ENCODE assay signal across 8 cellular contexts in the genomic region with DNA sequence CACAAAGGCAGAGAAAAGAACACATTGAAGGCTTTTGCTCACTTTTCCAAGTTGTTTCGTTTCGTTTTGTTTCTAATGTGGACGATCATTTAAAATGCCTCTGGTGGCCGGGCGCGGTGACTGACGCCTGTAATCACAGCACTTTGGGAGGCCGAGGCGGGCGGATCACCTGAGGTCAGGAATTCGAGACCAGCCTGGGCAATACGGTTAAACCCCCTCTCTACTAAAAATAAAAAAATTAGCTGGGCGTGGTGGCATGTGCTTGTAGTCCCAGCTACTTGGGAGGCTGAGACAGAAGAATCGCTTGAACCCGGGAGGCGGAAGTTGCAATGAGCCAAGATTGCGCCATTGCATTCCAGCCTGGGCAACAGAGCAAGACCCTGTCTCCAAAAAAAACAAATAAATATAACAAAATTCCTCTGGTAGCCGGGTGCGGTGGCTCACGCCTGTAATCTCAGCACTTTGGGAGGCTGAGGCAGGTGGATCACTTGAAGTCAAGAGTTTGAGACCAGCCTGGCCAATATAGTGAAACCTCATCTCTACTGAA. TPM values are rescaled to one million over a fixed set of nuclear protein-coding genes. Genes with fewer than 3 reads are reported as not detected.
DNase-seq lines count a peak whose midpoint lies in the region; ATAC-seq, FAIRE-seq and TF ChIP-seq lines count a peak whose summit lies in the region.
"Not testable (repeated sequence)": the region's sequence is repeated elsewhere in the genome, so short reads cannot be mapped to it uniquely, and the experiment has no call there.

No MANE protein-coding gene starts in this region.

- TF ChIP-seq POLR2A in HepG2 (IDR thresholded peaks at IDR 0.05; ENCODE audit: insufficient read depth in 1 of 2, low read depth in 2 of 2, low read length in 2 of 2): not testable (repeated sequence)

- 10% methylated on average over 20 of the region's 20 CpGs for WGBS in HepG2 (ENCODE audit: low lambda C conversion rate)

- peak overlapping the region; percentile 86 for H3K27ac Mint-ChIP-seq in endothelial cell (ENCODE audit: unreplicated experiment)

- not testable (repeated sequence) for H4K20me1 ChIP-seq in HepG2 (ENCODE audit: insufficient read depth, low read length)

- POLR2A ChIA-PET in HepG2 (lab: Yijun Ruan, JAX): interaction anchor here (0.7 to 2.0 kb wide), 5 partner anchors 9 to 41 kb away, joined by 3 to 18 read pairs (median 9); partner anchors contain the start of gene SFT2D1

- TF ChIP-seq CTCF in endothelial cell (IDR thresholded peaks at IDR 0.05; ENCODE audit: unreplicated experiment); HepG2 (CRISPR knock-in tag; IDR thresholded peaks at IDR 0.05): not testable (repeated sequence)
- peak; percentile 31 for TF ChIP-seq CTCF in upper lobe of right lung (IDR thresholded peaks at IDR 0.05)

- peaks cover 69% of the 10 kb centered on the region for H3K4me1 ChIP-seq in HepG2 (ENCODE audit: insufficient read depth, low read length)
- peaks cover 28% of the 10 kb centered on the region for H3K4me1 ChIP-seq in upper lobe of right lung

- not testable (repeated sequence) for TF ChIP-seq EP300 in HepG2 (IDR thresholded peaks at IDR 0.05; ENCODE audit: low read depth in 2 of 2, low read length in 2 of 2); HepG2 (CRISPR knock-in tag; IDR thresholded peaks at IDR 0.05; ENCODE audit: borderline replicate concordance)

- H3K4me3 ChIP-seq in HepG2 (replicated peaks in 1 of 3; ENCODE audit: insufficient read depth in 1 of 3, low read depth in 2 of 3, low read length in 3 of 3) (peak overlapping the region; percentile 83 to 99 (median 98)), skeletal muscle cell (ENCODE audit: low read depth, low read length) (peak overlapping the region; percentile 83), upper lobe of right lung (peak overlapping the region; percentile 93)

- TF ChIP-seq RAD21 in HepG2 (CRISPR knock-in tag; IDR thresholded peaks at IDR 0.05): not testable (repeated sequence)

- BruUV-seq in HepG2 (replicated peaks; lab: Mats Ljungman, UMichigan): not testable (repeated sequence)

- H2AFZ ChIP-seq in HepG2 (ENCODE audit: low read length): not testable (repeated sequence)

- CTCF ChIA-PET in HepG2 (lab: Yijun Ruan, JAX; ENCODE audit: low intra/inter-chr PET ratio, low total read pairs): interaction anchor here (1.3 to 3.2 kb wide), 2 partner anchors 17 to 108 kb away, joined by 5 to 20 read pairs; no protein-coding TSS in a partner anchor

- not testable (repeated sequence) for FAIRE-seq in HepG2 (lab: Jason Lieb, UNC)

- peak overlapping the region; percentile 74 for H3K4me2 ChIP-seq in HepG2 (ENCODE audit: low read depth, low read length)

- H3K9me3 ChIP-seq in HepG2 (ENCODE audit: low read length); upper lobe of right lung: not testable (repeated sequence)

- not testable (repeated sequence) for H3K36me3 ChIP-seq in HepG2 (replicated peaks in 1 of 2; ENCODE audit: control insufficient read depth in 1 of 2, insufficient read depth in 2 of 2, low read length in 2 of 2); upper lobe of right lung

- not testable (repeated sequence) for H3K27me3 ChIP-seq in HepG2 (ENCODE audit: control insufficient read depth in 1 of 2, insufficient read depth in 2 of 2, low read length in 2 of 2); upper lobe of right lung

- H3K27ac ChIP-seq in HepG2 (ENCODE audit: extremely low read length, insufficient read depth, low read length): peak overlapping the region; percentile 93
- H3K27ac ChIP-seq in upper lobe of right lung: peak overlapping the region; percentile 96

- ATAC-seq in GM18502 (IDR thresholded peaks at IDR 0.05; ENCODE audit: poor library complexity, unreplicated experiment): peak; percentile 2
- peak; percentile 5 for ATAC-seq in HG03378 (IDR thresholded peaks at IDR 0.05; ENCODE audit: unreplicated experiment)
- ATAC-seq in SK-N-SH treated with all-trans-retinoic acid at 6 μM for 48 hours: peak; percentile 2; the same call in 2 of the 3 replicates
- not testable (repeated sequence) for ATAC-seq in HepG2, upper lobe of right lung

- not testable (repeated sequence) for H3K4me1 Mint-ChIP-seq in endothelial cell (ENCODE audit: unreplicated experiment)

- H3K79me2 ChIP-seq in HepG2 (ENCODE audit: insufficient read depth, low read length): peaks cover 43% of the 10 kb centered on the region

- H3K4me3 Mint-ChIP-seq in endothelial cell (ENCODE audit: unreplicated experiment): peak overlapping the region; percentile 90

- in situ Hi-C loops in HepG2 (cut with HindIII; ENCODE audit: extremely low pct_ligation_motif_present, low pct_unique_long_range_greater_than_20kb): not testable (repeated sequence)

- H3K36me3 Mint-ChIP-seq in endothelial cell (ENCODE audit: low read depth, unreplicated experiment): not testable (repeated sequence)

- peak overlapping the region; percentile 97 for H3K9ac ChIP-seq in HepG2 (ENCODE audit: insufficient read depth, low read depth, low read length)

- not testable (repeated sequence) for H3K27me3 Mint-ChIP-seq in endothelial cell (ENCODE audit: unreplicated experiment)

- peak; percentile 37 for DNase-seq in activated naive CD4-positive, alpha-beta T cell treated with Interleukin-2 at 50 U/mL for 16 hours
- DNase-seq in endothelial cell (ENCODE audit: low spot score) (peak; percentile 24), upper lobe of right lung (peak; percentile 75)
- not testable (repeated sequence) for DNase-seq in HepG2 (ENCODE audit: low spot score); skeletal muscle cell (ENCODE audit: low read depth)

- H3K9me3 Mint-ChIP-seq in endothelial cell (ENCODE audit: unreplicated experiment): not testable (repeated sequence)

- intact Hi-C loops in HepG2 (cut with micrococcal nuclease; ENCODE audit: unreplicated experiment): loop anchor here (1.0 to 5.0 kb wide), 4 partner anchors 17 to 107 kb away; partner anchors contain the start of gene SFT2D1
- intact Hi-C loops in upper lobe of right lung (cut with DNase I): not testable (repeated sequence)

RNA-seq across cellular contexts. Expression of gene MPC1, which starts 1.1 kb away (rescaled TPM):
- total RNA-seq in endothelial cell (ENCODE audit: unreplicated experiment) (23.7 TPM), HepG2 (2016; rRNA removed; fragmentation: Illumina TruSeq; extraction: Trizol) (214 and 289 TPM in 2 replicates), upper lobe of right lung (51.2 TPM)
- total RNA-seq in HepG2 (2016; cell fraction: cytosol; rRNA removed; fragmentation: Illumina TruSeq; extraction: Trizol; ENCODE audit: low read depth): 81.3 and 95.3 TPM in 2 replicates
- total RNA-seq in HepG2 (2016; cell fraction: insoluble cytoplasmic fraction; rRNA removed; fragmentation: Illumina TruSeq; extraction: Trizol): 218 and 286 TPM in 2 replicates
- 145 and 164 TPM in 2 replicates for total RNA-seq in HepG2 (2016; cell fraction: membrane; rRNA removed; fragmentation: Illumina TruSeq; extraction: Trizol)
- 93.1 and 102 TPM in 2 replicates for total RNA-seq in HepG2 (2016; cell fraction: nucleus; rRNA removed; fragmentation: Illumina TruSeq; extraction: Trizol)
- 168 and 189 TPM in 2 replicates for polyA plus RNA-seq in HepG2 (2011; rRNA removed)
- polyA plus RNA-seq in HepG2 (2011; cell fraction: cytosol; rRNA removed): 191 and 239 TPM in 2 replicates
- polyA plus RNA-seq in HepG2 (2011; cell fraction: nucleus; rRNA removed): 59.3 and 82.2 TPM in 2 replicates
- polyA plus RNA-seq in HepG2 (2012): 136 and 137 TPM in 2 replicates
- 98.8 and 128 TPM in 2 replicates for polyA plus RNA-seq in HepG2 (2016; cell fraction: cytosol; fragmentation: Illumina TruSeq; extraction: Trizol; ENCODE audit: low read depth)
- 328 and 353 TPM in 2 replicates for polyA plus RNA-seq in HepG2 (2016; cell fraction: insoluble cytoplasmic fraction; fragmentation: Illumina TruSeq; extraction: Trizol; ENCODE audit: low read depth)
- polyA plus RNA-seq in HepG2 (2016; cell fraction: membrane; fragmentation: Illumina TruSeq; extraction: Trizol; ENCODE audit: low read depth): 150 and 186 TPM in 2 replicates
- polyA plus RNA-seq in HepG2 (2016; cell fraction: nucleus; fragmentation: Illumina TruSeq; extraction: Trizol; ENCODE audit: insufficient read depth, low read depth): 207 and 211 TPM in 2 replicates
- polyA minus RNA-seq in HepG2 (2011; rRNA and poly(A)+ RNA removed; ENCODE audit: low replicate concordance): 5.6 and 40.9 TPM in 2 replicates
- polyA minus RNA-seq in HepG2 (2011; cell fraction: cytosol; rRNA and poly(A)+ RNA removed): 51.6 and 57.8 TPM in 2 replicates
- 27.4 and 41.9 TPM in 2 replicates for polyA minus RNA-seq in HepG2 (2011; cell fraction: nucleus; rRNA and poly(A)+ RNA removed)

RNA-seq across cellular contexts. Expression of gene SFT2D1, which starts 41.5 kb away (rescaled TPM):
- total RNA-seq in endothelial cell (ENCODE audit: unreplicated experiment): 29.1 TPM
- total RNA-seq in HepG2 (2016; rRNA removed; fragmentation: Illumina TruSeq; extraction: Trizol): 90.7 and 115 TPM in 2 replicates
- total RNA-seq in HepG2 (2016; cell fraction: cytosol; rRNA removed; fragmentation: Illumina TruSeq; extraction: Trizol; ENCODE audit: low read depth): 57.6 and 70.5 TPM in 2 replicates
- total RNA-seq in HepG2 (2016; cell fraction: insoluble cytoplasmic fraction; rRNA removed; fragmentation: Illumina TruSeq; extraction: Trizol): 91.5 and 114 TPM in 2 replicates
- total RNA-seq in HepG2 (2016; cell fraction: membrane; rRNA removed; fragmentation: Illumina TruSeq; extraction: Trizol): 89.7 and 105 TPM in 2 replicates
- 87.1 and 96.7 TPM in 2 replicates for total RNA-seq in HepG2 (2016; cell fraction: nucleus; rRNA removed; fragmentation: Illumina TruSeq; extraction: Trizol)
- polyA plus RNA-seq in HepG2 (2011; rRNA removed): 127 and 147 TPM in 2 replicates
- 78.9 and 125 TPM in 2 replicates for polyA plus RNA-seq in HepG2 (2011; cell fraction: cytosol; rRNA removed)
- polyA plus RNA-seq in HepG2 (2011; cell fraction: nucleus; rRNA removed): 56.7 and 94.6 TPM in 2 replicates
- polyA plus RNA-seq in HepG2 (2012): 100 and 109 TPM in 2 replicates
- polyA plus RNA-seq in HepG2 (2016; cell fraction: cytosol; fragmentation: Illumina TruSeq; extraction: Trizol; ENCODE audit: low read depth): 67.5 and 94.2 TPM in 2 replicates
- polyA plus RNA-seq in HepG2 (2016; cell fraction: insoluble cytoplasmic fraction; fragmentation: Illumina TruSeq; extraction: Trizol; ENCODE audit: low read depth): 112 and 116 TPM in 2 replicates
- polyA plus RNA-seq in HepG2 (2016; cell fraction: membrane; fragmentation: Illumina TruSeq; extraction: Trizol; ENCODE audit: low read depth): 96.5 and 108 TPM in 2 replicates
- polyA plus RNA-seq in HepG2 (2016; cell fraction: nucleus; fragmentation: Illumina TruSeq; extraction: Trizol; ENCODE audit: insufficient read depth, low read depth): 168 and 175 TPM in 2 replicates
- 13.9 and 35.5 TPM in 2 replicates for polyA minus RNA-seq in HepG2 (2011; rRNA and poly(A)+ RNA removed; ENCODE audit: low replicate concordance)
- 26.1 and 26.7 TPM in 2 replicates for polyA minus RNA-seq in HepG2 (2011; cell fraction: cytosol; rRNA and poly(A)+ RNA removed)
- 65.1 and 95.4 TPM in 2 replicates for polyA minus RNA-seq in HepG2 (2011; cell fraction: nucleus; rRNA and poly(A)+ RNA removed)
- 49.7 TPM for total RNA-seq in upper lobe of right lung
